2 cellular contexts compared by ENCODE assay signal in genomic region chr22:43827336-43827735, GRCh38.
TF ChIP-seq lines count a peak whose summit lies in the region.

No MANE protein-coding gene starts in this region.

TF ChIP-seq in SK-N-SH, 30 proteins besides CTCF, POLR2A, EP300 and RAD21:
- no peak for TF ChIP-seq ZBTB33 (IDR thresholded peaks at IDR 0.05; ENCODE audit: borderline replicate concordance, low read depth)
- TF ChIP-seq SIN3A (IDR thresholded peaks at IDR 0.05; ENCODE audit: borderline replicate concordance, low read depth, low read length), result no peak
- no peak for TF ChIP-seq USF1 (IDR thresholded peaks at IDR 0.05; ENCODE audit: borderline replicate concordance, low read depth)
- TF ChIP-seq FOSL2 (IDR thresholded peaks at IDR 0.05; ENCODE audit: borderline replicate concordance, low read depth), result no peak
TF ChIP-seq in SK-N-SH: peak in this region for 0.

TF ChIP-seq in SK-N-SH treated with all-trans-retinoic acid at 6 μM for 48 hours, 23 proteins besides CTCF, POLR2A, EP300 and RAD21 (continued from another document):
- TF ChIP-seq CSRNP3 (CRISPR knock-in tag; IDR thresholded peaks at IDR 0.05) (no peak), ESRRG (CRISPR knock-in tag; IDR thresholded peaks at IDR 0.05) (no peak)
